In the genomic region with DNA sequence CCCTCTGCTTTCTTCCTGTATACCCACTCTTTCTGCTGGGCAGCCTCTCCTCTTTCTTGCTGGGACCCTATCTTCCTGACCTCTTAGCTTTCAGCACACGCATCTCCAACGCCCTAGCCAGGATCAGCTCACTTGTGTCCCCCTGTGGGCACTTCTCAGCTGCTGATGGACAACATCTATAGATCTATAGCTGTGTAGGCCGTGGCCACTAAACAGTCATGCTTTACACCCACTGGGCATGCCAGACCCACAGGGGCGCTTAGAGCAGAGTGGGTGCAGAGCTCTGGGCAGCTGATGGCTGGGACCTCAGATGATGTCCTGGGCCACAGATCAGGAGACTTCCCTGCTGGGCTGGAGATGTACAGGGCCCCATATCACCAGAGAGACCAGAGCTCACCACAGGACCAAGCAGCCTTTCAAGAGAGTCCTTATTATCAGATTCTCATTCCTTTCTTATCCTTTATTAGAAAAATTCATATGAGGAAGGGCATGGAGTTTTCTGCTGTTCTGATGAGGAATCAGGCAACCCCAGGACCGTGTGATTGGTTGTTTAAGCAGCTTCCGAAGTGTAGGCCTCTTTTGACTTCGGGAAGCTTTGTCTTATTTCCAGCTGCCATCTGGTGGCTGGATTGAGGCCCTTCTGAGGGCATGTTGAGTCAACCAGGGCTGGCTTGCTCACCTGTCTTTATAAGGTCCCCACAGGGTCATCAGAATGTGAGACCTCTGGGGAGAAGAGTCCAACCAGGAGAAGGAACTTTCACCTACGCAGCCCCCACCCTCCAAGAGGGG, we compare ENCODE assay signal across 9 cellular contexts.
DNase-seq lines count a peak whose midpoint lies in the region; ATAC-seq and TF ChIP-seq lines count a peak whose summit lies in the region.
"Had no signal": no experiment of that assay in that cellular context is flagged by ENCODE, and none has a peak within 500 bp of the region (broad histone marks: within the 10 kb centered on the region; RNA-seq: fewer than 3 reads in every experiment).

No MANE protein-coding gene starts in this region.

- no peaks in the 10 kb centered on the region for H3K9me3 ChIP-seq in CD4-positive, alpha-beta T cell (ENCODE audit: control insufficient read depth, low read length)
- no peaks in the 10 kb centered on the region for H3K9me3 ChIP-seq in upper lobe of right lung

- H3K27me3 Mint-ChIP-seq in CD4-positive, alpha-beta T cell, result no peaks in the 10 kb centered on the region
- peaks cover 3% of the 10 kb centered on the region for H3K27me3 Mint-ChIP-seq in activated T-cell treated with anti-CD3 and anti-CD28 coated beads, Interleukin-2, amount 50 U/mL, for 4 hours (ENCODE audit: low read depth)

- intact Hi-C loops in CD4-positive, alpha-beta T cell (cut with DNase I, micrococcal nuclease), result loop anchor here in 1 of 2 experiments (1.0 to 10.0 kb wide), 2 partner anchors 121 to 360 kb away; a partner anchor contains a TSS
- intact Hi-C loops in upper lobe of right lung (cut with DNase I), result no loop called here

- POLR2A ChIA-PET in CD4-positive, alpha-beta T cell (lab: Charles Lee), result interaction anchor here (1.0 to 1.6 kb wide), 2 partner anchors 10 to 120 kb away, joined by 3 to 14 read pairs; a partner anchor contains a TSS

- no peak overlapping the region for H3K27ac Mint-ChIP-seq in CD4-positive, alpha-beta T cell
- H3K27ac Mint-ChIP-seq: T-helper 1 cell treated with Interleukin-12 subunit alpha and Interleukin-12 subunit beta and Interleukin-4 antibody, amounts not matched to agents 30 μg/mL and 1 μg/mL, for 36 hours had no signal

- H3K4me3 ChIP-seq in upper lobe of right lung, result no peak overlapping the region

- TF ChIP-seq CTCF in CD4-positive, alpha-beta T cell (IDR thresholded peaks at IDR 0.05), result no peak
- peak; percentile 51 for TF ChIP-seq CTCF in upper lobe of right lung (IDR thresholded peaks at IDR 0.05)

- H3K4me1 Mint-ChIP-seq in CD4-positive, alpha-beta T cell (ENCODE audit: low read depth), result no peaks in the 10 kb centered on the region
- H3K4me1 Mint-ChIP-seq in activated T-cell treated with anti-CD3 and anti-CD28 coated beads, Interleukin-2, amount 50 U/mL, for 4 hours (ENCODE audit: low read depth), result no peaks in the 10 kb centered on the region

- H3K36me3 ChIP-seq in upper lobe of right lung, result no peaks in the 10 kb centered on the region

- H3K27ac ChIP-seq in CD4-positive, alpha-beta T cell (ENCODE audit: low read depth, low read length), result no peak overlapping the region
- H3K27ac ChIP-seq in upper lobe of right lung, result no peak overlapping the region

- peak; percentile 5 to 43 (median 24) for DNase-seq in CD4-positive, alpha-beta T cell
- peak; percentile 77 for DNase-seq in HCEC 1CT
- peak; percentile 18 to 45 for DNase-seq in NOMO-1 (lab: John Stamatoyannopoulos, UW; ENCODE audit: unreplicated experiment in 2 of 2)
- DNase-seq in activated T-cell treated with anti-CD3 and anti-CD28 coated beads, Interleukin-2, amount 50 U/mL, for 4 hours, result peak; percentile 37
- peak; percentile 77 for DNase-seq in fibroblast of the conjunctiva (ENCODE audit: low read depth)
- peak in 39 of 56 donors; percentile 11 to 77 (median 38) for DNase-seq in nucleus accumbens (lab: John Stamatoyannopoulos, UW)
- no peak for DNase-seq in upper lobe of right lung

- no peak overlapping the region for H3K4me3 Mint-ChIP-seq in CD4-positive, alpha-beta T cell
- no peak overlapping the region for H3K4me3 Mint-ChIP-seq in activated T-cell treated with anti-CD3 and anti-CD28 coated beads, Interleukin-2, amount 50 U/mL, for 4 hours
- H3K4me3 Mint-ChIP-seq: T-helper 1 cell treated with Interleukin-12 subunit alpha and Interleukin-12 subunit beta and Interleukin-4 antibody, amounts not matched to agents 30 μg/mL and 1 μg/mL, for 36 hours had no signal

- no peaks in the 10 kb centered on the region for H3K9me3 Mint-ChIP-seq in CD4-positive, alpha-beta T cell
- H3K9me3 Mint-ChIP-seq in activated T-cell treated with anti-CD3 and anti-CD28 coated beads, Interleukin-2, amount 50 U/mL, for 4 hours, result no peaks in the 10 kb centered on the region
- H3K9me3 Mint-ChIP-seq: T-helper 1 cell treated with Interleukin-12 subunit alpha and Interleukin-12 subunit beta and Interleukin-4 antibody, amounts not matched to agents 30 μg/mL and 1 μg/mL, for 36 hours had no signal

- H3K36me3 Mint-ChIP-seq in CD4-positive, alpha-beta T cell (ENCODE audit: low read depth), result no peaks in the 10 kb centered on the region
- H3K36me3 Mint-ChIP-seq in activated T-cell treated with anti-CD3 and anti-CD28 coated beads, Interleukin-2, amount 50 U/mL, for 4 hours (ENCODE audit: insufficient read depth), result no peaks in the 10 kb centered on the region

- H3K4me1 ChIP-seq in upper lobe of right lung, result no peaks in the 10 kb centered on the region

- CTCF ChIA-PET in CD4-positive, alpha-beta T cell (lab: Charles Lee), result interaction anchor here (0.7 to 1.6 kb wide), 5 partner anchors 8 to 121 kb away, joined by 3 to 9 read pairs (median 3); no protein-coding TSS in a partner anchor

- no peaks in the 10 kb centered on the region for H3K27me3 ChIP-seq in CD4-positive, alpha-beta T cell (ENCODE audit: control insufficient read depth, insufficient read depth, low read length)
- no peaks in the 10 kb centered on the region for H3K27me3 ChIP-seq in upper lobe of right lung

- ATAC-seq in CD4-positive, alpha-beta T cell (ENCODE audit: poor library complexity), result peak; percentile 74
- ATAC-seq in activated T-cell treated with anti-CD3 and anti-CD28 coated beads, Interleukin-2, amount 50 U/mL, for 4 hours, result peak; percentile 82 to 86
- ATAC-seq in upper lobe of right lung (peak; percentile 74), GM19452 (IDR thresholded peaks at IDR 0.05; ENCODE audit: unreplicated experiment) (no peak)
